In the genomic region with DNA sequence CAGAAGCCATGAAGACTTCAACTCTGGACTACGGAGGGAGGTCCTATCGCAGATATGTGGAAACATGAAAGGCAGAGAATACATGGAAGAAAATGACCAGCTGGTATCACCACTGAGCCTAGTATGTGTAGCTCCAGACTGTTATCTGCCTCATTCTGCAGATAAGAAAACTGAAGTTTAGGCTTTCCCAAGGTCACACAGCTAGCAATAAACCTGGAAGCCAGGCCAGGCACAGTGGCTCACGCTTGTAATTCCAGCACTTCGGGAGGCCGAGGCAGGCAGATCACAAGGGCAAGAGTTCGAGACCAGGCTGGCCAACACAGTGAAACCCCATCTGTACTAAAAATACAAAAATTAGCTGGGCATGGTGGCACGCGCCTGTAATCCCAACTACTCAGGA, we compare ENCODE assay signal across 25 cellular contexts. TPM values are rescaled to one million over a fixed set of nuclear protein-coding genes. Genes with fewer than 3 reads are reported as not detected.
"Had no signal": no experiment of that assay in that cellular context is flagged by ENCODE, and none has a peak within 500 bp of the region (broad histone marks: within the 10 kb centered on the region; RNA-seq: fewer than 3 reads in every experiment).

No MANE protein-coding gene starts in this region.

- H2AFZ ChIP-seq: hepatocyte had no signal

- H3K4me3 ChIP-seq: colonic mucosa, esophagus muscularis mucosa, gastroesophageal sphincter, heart left ventricle, hepatocyte, lower lobe of right lung had no signal

- H3K9me3 ChIP-seq: colonic mucosa, esophagus muscularis mucosa, gastroesophageal sphincter, heart left ventricle, lower lobe of right lung had no signal

- FAIRE-seq: endometrium, endothelial cell of umbilical vein, frontal cortex, kidney had no signal

- H3K27ac ChIP-seq: colonic mucosa, esophagus muscularis mucosa, foreskin keratinocyte, gastroesophageal sphincter, heart left ventricle, hepatocyte, lower lobe of right lung had no signal

- ATAC-seq: effector memory CD8-positive, alpha-beta T cell; foreskin keratinocyte; gastroesophageal sphincter; heart left ventricle; left colon; left lobe of liver; left ventricle myocardium superior; lower lobe of right lung; naive thymus-derived CD4-positive, alpha-beta T cell had no signal

- H3K27me3 ChIP-seq: colonic mucosa, esophagus muscularis mucosa, foreskin keratinocyte, gastroesophageal sphincter, heart left ventricle, hepatocyte had no signal

- H3K4me1 ChIP-seq: colonic mucosa, esophagus muscularis mucosa, foreskin keratinocyte, gastroesophageal sphincter, heart left ventricle, lower lobe of right lung had no signal

- H3K4me2 ChIP-seq: hepatocyte had no signal

- DNase-seq: colonic mucosa; cortex of kidney; effector CD8-positive, alpha-beta T cell; effector memory CD8-positive, alpha-beta T cell; endodermal cell; foreskin keratinocyte; heart left ventricle; hypothalamus; immature natural killer cell; islet precursor cell; kidney; kidney glomerular epithelial cell; left colon; left ventricle myocardium superior; lower lobe of right lung; mesenchymal stem cell; midbrain; naive thymus-derived CD4-positive, alpha-beta T cell had no signal

- H3K79me2 ChIP-seq: hepatocyte had no signal

RNA-seq across cellular contexts. Expression of a gene that starts 15.6 kb away (rescaled TPM):
- polyA plus RNA-seq: immature natural killer cell; naive thymus-derived CD4-positive, alpha-beta T cell had no signal
